In the genomic region with DNA sequence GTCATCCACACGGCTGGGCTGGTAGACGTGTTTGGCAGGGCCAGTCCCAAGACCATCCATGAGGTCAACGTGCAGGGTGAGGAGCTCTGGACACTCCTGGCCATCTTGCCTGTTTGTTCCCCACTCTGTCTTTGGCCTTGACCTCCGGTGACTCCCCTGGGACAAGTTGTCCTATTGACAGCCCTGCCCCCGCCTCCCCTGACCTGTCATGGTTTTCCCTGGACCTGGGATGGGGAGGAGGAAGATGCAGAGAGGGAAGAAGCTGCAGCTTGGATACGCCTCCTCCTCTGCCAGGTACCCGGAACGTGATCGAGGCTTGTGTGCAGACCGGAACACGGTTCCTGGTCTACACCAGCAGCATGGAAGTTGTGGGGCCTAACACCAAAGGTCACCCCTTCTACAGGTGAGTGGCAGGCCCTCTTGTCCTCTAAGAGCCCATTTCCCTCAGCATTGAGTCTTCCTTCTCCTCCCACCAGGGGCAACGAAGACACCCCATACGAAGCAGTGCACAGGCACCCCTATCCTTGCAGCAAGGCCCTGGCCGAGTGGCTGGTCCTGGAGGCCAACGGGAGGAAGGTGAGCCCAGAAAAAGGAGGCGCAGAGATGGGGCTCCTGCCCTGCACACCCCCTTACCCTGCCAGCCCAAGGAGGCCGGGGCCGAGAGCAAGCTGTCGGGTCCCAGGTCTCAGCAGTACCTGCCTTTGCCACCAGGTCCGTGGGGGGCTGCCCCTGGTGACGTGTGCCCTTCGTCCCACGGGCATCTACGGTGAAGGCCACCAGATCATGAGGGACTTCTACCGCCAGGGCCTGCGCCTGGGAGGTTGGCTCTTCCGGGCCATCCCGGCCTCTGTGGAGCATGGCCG, we compare ENCODE assay signal across 2 cellular contexts.
TF ChIP-seq lines count a peak whose summit lies in the region.

No MANE protein-coding gene starts in this region.

TF ChIP-seq in SK-N-SH, 30 proteins besides CTCF, POLR2A, EP300 and RAD21 (continued from another document):
- TF ChIP-seq, protein P1, sequence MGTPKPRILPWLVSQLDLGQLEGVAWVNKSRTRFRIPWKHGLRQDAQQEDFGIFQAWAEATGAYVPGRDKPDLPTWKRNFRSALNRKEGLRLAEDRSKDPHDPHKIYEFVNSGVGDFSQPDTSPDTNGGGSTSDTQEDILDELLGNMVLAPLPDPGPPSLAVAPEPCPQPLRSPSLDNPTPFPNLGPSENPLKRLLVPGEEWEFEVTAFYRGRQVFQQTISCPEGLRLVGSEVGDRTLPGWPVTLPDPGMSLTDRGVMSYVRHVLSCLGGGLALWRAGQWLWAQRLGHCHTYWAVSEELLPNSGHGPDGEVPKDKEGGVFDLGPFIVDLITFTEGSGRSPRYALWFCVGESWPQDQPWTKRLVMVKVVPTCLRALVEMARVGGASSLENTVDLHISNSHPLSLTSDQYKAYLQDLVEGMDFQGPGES (IDR thresholded peaks at IDR 0.05; ENCODE audit: low read depth, low read length): no peak
- TF ChIP-seq SIN3A (IDR thresholded peaks at IDR 0.05; ENCODE audit: borderline replicate concordance, low read depth, low read length) (no peak), POLR2AphosphoS5 (IDR thresholded peaks at IDR 0.05; ENCODE audit: low read depth, low read length) (0 out of 2 replicates have a peak, but pooled peaks have one; percentile 6)

TF ChIP-seq in SK-N-SH treated with all-trans-retinoic acid at 6 μM for 48 hours, 23 proteins besides CTCF, POLR2A, EP300 and RAD21 (continued from another document):
- no peak for TF ChIP-seq ARNTL (CRISPR knock-in tag; IDR thresholded peaks at IDR 0.05; ENCODE audit: borderline replicate concordance, low read depth)
- TF ChIP-seq ZFP30 (CRISPR knock-in tag; IDR thresholded peaks at IDR 0.05): no peak
